9 cellular contexts compared by ENCODE assay signal in the genomic region with DNA sequence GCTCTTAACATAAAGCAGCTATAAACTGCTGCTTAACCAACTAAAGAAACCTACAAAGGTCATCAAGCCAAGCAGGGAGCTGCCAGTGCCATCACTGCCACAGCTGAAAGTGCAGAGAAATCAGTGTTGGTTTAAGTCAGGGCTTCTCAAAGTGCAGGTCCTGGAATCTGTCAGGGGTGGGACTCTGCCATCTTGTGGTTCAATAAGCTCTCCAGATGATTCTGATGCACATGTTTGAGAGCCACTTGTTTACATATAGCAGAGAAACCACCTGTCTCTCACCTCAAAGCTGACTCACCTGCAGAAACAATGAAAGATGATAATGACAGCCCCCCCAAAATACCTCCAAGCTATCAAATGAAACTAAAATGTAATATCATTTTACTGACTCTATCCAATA. TPM values are rescaled to one million over a fixed set of nuclear protein-coding genes. Genes with fewer than 3 reads are reported as not detected.
A peak's percentile ranks its signal among the peaks of the same experiment; 100 is the strongest.
DNase-seq lines count a peak whose midpoint lies in the region; ATAC-seq and TF ChIP-seq lines count a peak whose summit lies in the region.
"Had no signal": no experiment of that assay in that cellular context is flagged by ENCODE, and none has a peak within 500 bp of the region (broad histone marks: within the 10 kb centered on the region; RNA-seq: fewer than 3 reads in every experiment).

No MANE protein-coding gene starts in this region.

- ATAC-seq in HG02885 (IDR thresholded peaks at IDR 0.05; ENCODE audit: poor library complexity, unreplicated experiment) (no peak), body of pancreas (no peak)

- H3K36me3 Mint-ChIP-seq in endodermal cell (ENCODE audit: low read depth) (no peaks in the 10 kb centered on the region), nephron progenitor cell (ENCODE audit: low read depth) (no peaks in the 10 kb centered on the region)
- H3K36me3 Mint-ChIP-seq: naive thymus-derived CD8-positive, alpha-beta T cell had no signal

- DNase-seq in COR-L47 (lab: John Stamatoyannopoulos, UW) (peak; percentile 60), GM13977 (ENCODE audit: low spot score) (no peak), NCI-H510A treated with DMSO at 0.1 percent for 48 hours (lab: John Stamatoyannopoulos, UW) (peak; percentile 97), endodermal cell (peak; percentile 72), nephron progenitor cell (no peak), CD1c-positive myeloid dendritic cell (ENCODE audit: extremely low spot score) (no peak), body of pancreas (no peak)

- H3K27me3 Mint-ChIP-seq in endodermal cell (ENCODE audit: insufficient read depth) (no peaks in the 10 kb centered on the region), nephron progenitor cell (ENCODE audit: low read depth, poor library complexity) (peaks cover 4% of the 10 kb centered on the region)

- H3K4me3 ChIP-seq in endodermal cell (ENCODE audit: low read length), result no peak overlapping the region
- H3K4me3 ChIP-seq in body of pancreas, result no peak overlapping the region

- peaks cover 32% of the 10 kb centered on the region for H3K4me1 Mint-ChIP-seq in endodermal cell
- peaks cover 6% of the 10 kb centered on the region for H3K4me1 Mint-ChIP-seq in nephron progenitor cell

- H3K4me1 ChIP-seq in endodermal cell (ENCODE audit: control insufficient read depth, insufficient read depth, low read length) (peaks cover 8% of the 10 kb centered on the region), body of pancreas (peaks cover 24% of the 10 kb centered on the region)

- TF ChIP-seq POLR2A in body of pancreas (IDR thresholded peaks at IDR 0.05), result no peak

- no peak overlapping the region for H3K4me3 Mint-ChIP-seq in endodermal cell
- no peak overlapping the region for H3K4me3 Mint-ChIP-seq in nephron progenitor cell
- H3K4me3 Mint-ChIP-seq: naive thymus-derived CD8-positive, alpha-beta T cell had no signal

- H3K9me3 Mint-ChIP-seq in endodermal cell (no peaks in the 10 kb centered on the region), nephron progenitor cell (no peaks in the 10 kb centered on the region)
- H3K9me3 Mint-ChIP-seq: naive thymus-derived CD8-positive, alpha-beta T cell had no signal

- in situ Hi-C loops in GM13977 (cut with MboI; ENCODE audit: low pct_unique_long_range_greater_than_20kb, low sequenced_read_pairs, unreplicated experiment), result no loop called here

- intact Hi-C loops in body of pancreas (cut with DNase I), result no loop called here

- no peak overlapping the region for H3K27ac ChIP-seq in endodermal cell (ENCODE audit: low read depth, low read length)
- no peak overlapping the region for H3K27ac ChIP-seq in body of pancreas

- H3K27ac Mint-ChIP-seq in endodermal cell (peak overlapping the region; percentile 24), nephron progenitor cell (no peak overlapping the region)

- H3K36me3 ChIP-seq in endodermal cell (ENCODE audit: control insufficient read depth, insufficient read depth, low read length), result no peaks in the 10 kb centered on the region
- no peaks in the 10 kb centered on the region for H3K36me3 ChIP-seq in body of pancreas (replicated peaks in 1 of 2; ENCODE audit: insufficient read depth in 1 of 2, low read depth in 2 of 2)

- no peaks in the 10 kb centered on the region for H3K27me3 ChIP-seq in endodermal cell (ENCODE audit: control insufficient read depth, insufficient read depth, low read length, poor library complexity, severe bottlenecking)
- H3K27me3 ChIP-seq in body of pancreas, result no peaks in the 10 kb centered on the region

- H3K9ac ChIP-seq in endodermal cell (ENCODE audit: extremely low read depth, low read length, poor library complexity, severe bottlenecking), result no peak overlapping the region

- H3K9me3 ChIP-seq in endodermal cell (ENCODE audit: control insufficient read depth, low read length), result no peaks in the 10 kb centered on the region
- H3K9me3 ChIP-seq in body of pancreas, result no peaks in the 10 kb centered on the region

- TF ChIP-seq CTCF in GM13977 (IDR thresholded peaks at IDR 0.05; ENCODE audit: extremely low read depth, insufficient read depth, missing control alignments) (peak; percentile 15), endodermal cell (conservative IDR thresholded peaks at IDR 0.05) (peak; percentile 60), nephron progenitor cell (IDR thresholded peaks at IDR 0.05) (no peak), body of pancreas (IDR thresholded peaks at IDR 0.05) (no peak)

RNA-seq across cellular contexts. Expression of a gene that starts 49.3 kb away (rescaled TPM):
- total RNA-seq in endodermal cell (10 to 100 TPM; 52.5 to 64.8 TPM), body of pancreas (10 to 100 TPM; 20.1 to 31.6 TPM)
- 36.0 TPM for polyA plus RNA-seq in endodermal cell (2013, experiment 1 of 2)
- polyA plus RNA-seq in endodermal cell (2013, experiment 2 of 2), result 37.3 TPM

Comparison
In these comparisons a context has a peak if more than half of its experiments do, and no peak if none do; other contexts are left out.
1. DNase-seq: peak in COR-L47 (single experiment), NCI-H510A treated with DMSO at 0.1 percent for 48 hours (single experiment) and endodermal cell (single experiment); none in GM13977 (single experiment), nephron progenitor cell (single experiment), CD1c-positive myeloid dendritic cell (single experiment) and body of pancreas (0 of 4).
2. CTCF ChIP-seq: peak in GM13977 (single experiment) and endodermal cell (single experiment); none in nephron progenitor cell (single experiment) and body of pancreas (0 of 7).